ENCODE assay signal across 8 cellular contexts in genomic region chr17:56593073-56593740, GRCh38. TPM values are rescaled to one million over a fixed set of nuclear protein-coding genes. Genes with fewer than 3 reads are reported as not detected.
DNase-seq lines count a peak whose midpoint lies in the region; ATAC-seq and TF ChIP-seq lines count a peak whose summit lies in the region.

NOG (plus strand) TSS chr17:56593699; CDS start chr17:56594224, 525 bp downstream.

- H3K9me3 Mint-ChIP-seq in natural killer cell, result no peaks in the 10 kb centered on the region

- peak within 1 kb of the TSS; percentile 71 for H3K4me3 Mint-ChIP-seq in natural killer cell

- WGBS in urinary bladder, result 0% methylated on average over 57 of the region's 58 CpGs

- ATAC-seq in natural killer cell (peak in 1 of 3 donors; percentile 18), GM19463 (IDR thresholded peaks at IDR 0.05; ENCODE audit: unreplicated experiment) (no peak)

- H3K36me3 ChIP-seq in urinary bladder (ENCODE audit: insufficient read depth), result no peaks in the 10 kb centered on the region

- H3K4me3 ChIP-seq in urinary bladder (ENCODE audit: low read depth, low read length), result peak within 1 kb of the TSS; percentile 45

- H3K27ac ChIP-seq in urinary bladder (ENCODE audit: low read depth), result peak within 1 kb of the TSS; percentile 58

- no peak for TF ChIP-seq CTCF in natural killer cell (IDR thresholded peaks at IDR 0.05)

- H3K36me3 Mint-ChIP-seq in natural killer cell, result no peaks in the 10 kb centered on the region

- peaks cover 13 to 19% of the 10 kb centered on the region in 2 donors for H3K4me1 Mint-ChIP-seq in natural killer cell

- intact Hi-C loops in natural killer cell (cut with micrococcal nuclease), result loop anchor here (10.0 kb wide), 1 partner anchor 92 kb away; no protein-coding TSS in a partner anchor

- H3K4me1 ChIP-seq in urinary bladder (ENCODE audit: insufficient read depth), result no peaks in the 10 kb centered on the region

- H3K27ac Mint-ChIP-seq in natural killer cell, result no peak within 1 kb of the TSS

- DNase-seq in SIG-M5 treated with dmso at 0.1 percent for 504 hours (lab: John Stamatoyannopoulos, UW; ENCODE audit: unreplicated experiment) (peak; percentile 80), SIG-M5 (lab: John Stamatoyannopoulos, UW) (no peak), NCI-H774 (lab: John Stamatoyannopoulos, UW) (peak; percentile 25), fibroblast of peridontal ligament (ENCODE audit: extremely low read depth) (peak; percentile 3), natural killer cell (no peak)
- DNase-seq in activated T-cell treated with anti-CD3 and anti-CD28 coated beads, Interleukin-2, amount 50 U/mL, for 48 hours, result peak; percentile 47 to 63

- H3K27me3 Mint-ChIP-seq in natural killer cell (ENCODE audit: low read depth in 2 of 2), result peaks cover 53 to 62% of the 10 kb centered on the region in 2 donors

RNA-seq across cellular contexts. Expression of gene NOG, which starts in this region (rescaled TPM):
- total RNA-seq in natural killer cell (under 1 TPM; 0.19 to 0.77 (median 0.38) TPM), urinary bladder (1.9 TPM)
- 1.5 TPM for polyA plus RNA-seq in urinary bladder

Comparison
In these comparisons a context has a peak if more than half of its experiments do, and no peak if none do; other contexts are left out.
1. DNase-seq: peak in SIG-M5 treated with dmso at 0.1 percent for 504 hours (single experiment), NCI-H774 (single experiment), activated T-cell treated with anti-CD3 and anti-CD28 coated beads, Interleukin-2, amount 50 U/mL, for 48 hours (2 of 2) and fibroblast of peridontal ligament (single experiment); none in SIG-M5 (single experiment) and natural killer cell (single experiment).